17 cellular contexts compared by ENCODE assay signal in the genomic region with DNA sequence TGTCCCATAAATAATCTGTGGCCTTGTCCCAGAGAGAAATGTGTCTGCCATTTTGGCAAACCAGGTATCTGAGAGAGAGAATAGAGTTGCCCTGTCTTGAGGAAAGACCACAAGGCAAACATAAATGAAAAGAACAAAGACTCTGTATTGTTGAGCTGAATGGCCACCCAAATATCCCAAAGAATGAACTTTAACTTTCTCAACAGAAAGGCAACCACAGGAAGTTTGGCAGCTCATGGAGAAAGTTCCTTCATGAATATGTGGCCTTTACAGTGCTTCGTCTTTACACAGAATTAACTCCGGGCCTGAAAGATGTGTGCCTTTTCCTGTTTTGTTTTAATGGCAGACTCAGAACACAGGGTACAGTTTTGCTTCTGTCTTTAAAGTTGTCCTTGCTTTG. TPM values are rescaled to one million over a fixed set of nuclear protein-coding genes. Genes with fewer than 3 reads are reported as not detected.
DNase-seq lines count a peak whose midpoint lies in the region; ATAC-seq and TF ChIP-seq lines count a peak whose summit lies in the region.
"Had no signal": no experiment of that assay in that cellular context is flagged by ENCODE, and none has a peak within 500 bp of the region (broad histone marks: within the 10 kb centered on the region; RNA-seq: fewer than 3 reads in every experiment).

No MANE protein-coding gene starts in this region.

- CTCF ChIA-PET in IMR-90 (lab: Yijun Ruan, JAX) = no interaction called here

- DNase-seq in IMR-90 (peak; percentile 4), astrocyte of the hippocampus (ENCODE audit: low read depth, low spot score) (peak; percentile 77), uterus (no peak), NCI-H82 (lab: John Stamatoyannopoulos, UW) (no peak), NCI-H187 treated with DMSO at 0.1 percent for 48 hours (lab: John Stamatoyannopoulos, UW) (no peak)
- no peak for DNase-seq in activated T-cell treated with anti-CD3 and anti-CD28 coated beads, Interleukin-2, amount 50 U/mL, for 72 hours
- DNase-seq: ACHN, COR-L47, DMS 273 treated with DMSO at 0.1 percent for 48 hours, DND-41, H9, NCI-H1417, NCI-H187, NCI-H2227 treated with DMSO at 0.1 percent for 48 hours, NCI-H510A treated with DMSO at 0.1 percent for 48 hours, PC-3 had no signal

- no peak overlapping the region for H2AK5ac ChIP-seq in IMR-90 (ENCODE audit: low read depth, low read length)

- H3K4me1 Mint-ChIP-seq in activated T-cell treated with anti-CD3 and anti-CD28 coated beads, Interleukin-2, amount 50 U/mL, for 72 hours (ENCODE audit: low read depth) = no peaks in the 10 kb centered on the region

- H3K56ac ChIP-seq in IMR-90 (ENCODE audit: extremely low read depth, insufficient read depth, low read length) = no peak overlapping the region

- intact Hi-C loops in IMR-90 (cut with micrococcal nuclease) (no loop called here), uterus (cut with DNase I; ENCODE audit: low total_unique reads) (no loop called here)

- H3K36me3 Mint-ChIP-seq in activated T-cell treated with anti-CD3 and anti-CD28 coated beads, Interleukin-2, amount 50 U/mL, for 72 hours (ENCODE audit: insufficient read depth in 2 of 2) = peaks cover 0 to 1% of the 10 kb centered on the region in 2 donors

- H3K9ac ChIP-seq in IMR-90 (ENCODE audit: low read depth, low read length) (no peak overlapping the region), muscle layer of colon (ENCODE audit: low read length) (no peak overlapping the region)

- in situ Hi-C loops in IMR-90 (cut with MboI; ENCODE audit: low sequenced_read_pairs) = no loop called here

- POLR2A ChIA-PET in IMR-90 (lab: Charles Lee; ENCODE audit: unreplicated experiment) = no interaction called here

- H2BK120ac ChIP-seq in IMR-90 (ENCODE audit: low read depth, low read length) = no peak overlapping the region

- H3K18ac ChIP-seq in IMR-90 (ENCODE audit: low read depth, low read length) = no peak overlapping the region

- H3K9me1 ChIP-seq in IMR-90 (ENCODE audit: insufficient read depth, low read length) = no peaks in the 10 kb centered on the region

- H3K4ac ChIP-seq in IMR-90 (ENCODE audit: low read depth, low read length) = no peak overlapping the region

- no peaks in the 10 kb centered on the region for H3K9me3 Mint-ChIP-seq in activated T-cell treated with anti-CD3 and anti-CD28 coated beads, Interleukin-2, amount 50 U/mL, for 72 hours

- no peak overlapping the region for H2AK9ac ChIP-seq in IMR-90 (replicated peaks; ENCODE audit: low read depth, low read length, poor library complexity)

- no peak overlapping the region for H4K5ac ChIP-seq in IMR-90 (ENCODE audit: low read depth, low read length)

- dilution Hi-C loops in IMR-90 (cut with HindIII; ENCODE audit: low sequenced_read_pairs, unreplicated experiment) = no loop called here

- TF ChIP-seq CTCF in IMR-90 (conservative IDR thresholded peaks at IDR 0.05; ENCODE audit: low read depth, low read length) (no peak), uterus (IDR thresholded peaks at IDR 0.05) (no peak)

- H3K9me3 ChIP-seq in IMR-90 (ENCODE audit: control insufficient read depth, insufficient read depth, low read length) (no peaks in the 10 kb centered on the region; the same call in 1 of the 2 replicates), muscle layer of colon (ENCODE audit: low read length) (no peaks in the 10 kb centered on the region), uterus (no peaks in the 10 kb centered on the region)

- no peaks in the 10 kb centered on the region for H3K79me1 ChIP-seq in IMR-90 (ENCODE audit: low read depth in 1 of 2, low read length in 2 of 2)

- H3K27me3 ChIP-seq in IMR-90 (ENCODE audit: control insufficient read depth, insufficient read depth, low read length) (no peaks in the 10 kb centered on the region), muscle layer of colon (ENCODE audit: control insufficient read depth in 1 of 2, insufficient read depth in 2 of 2, low read length in 2 of 2) (no peaks in the 10 kb centered on the region), uterus (no peaks in the 10 kb centered on the region)

- no peak overlapping the region for H2BK5ac ChIP-seq in IMR-90 (ENCODE audit: low read depth, low read length, poor library complexity, severe bottlenecking)

- H2AFZ ChIP-seq in IMR-90 (replicated peaks; ENCODE audit: low read length, poor library complexity) = no peak overlapping the region

- H3K27ac ChIP-seq in IMR-90 (ENCODE audit: insufficient read depth, low read length) (no peak overlapping the region), muscle layer of colon (ENCODE audit: low read depth, low read length) (peak overlapping the region; percentile 60), uterus (peak overlapping the region; percentile 26 to 32)

- TF ChIP-seq POLR2A in IMR-90 (IDR thresholded peaks at IDR 0.05; ENCODE audit: low read depth, low read length) (no peak), uterus (IDR thresholded peaks at IDR 0.05) (no peak)

- no peak overlapping the region for H3K27ac Mint-ChIP-seq in activated T-cell treated with anti-CD3 and anti-CD28 coated beads, Interleukin-2, amount 50 U/mL, for 72 hours
- H3K27ac Mint-ChIP-seq: H9 had no signal

- H3K4me3 ChIP-seq in IMR-90 (ENCODE audit: insufficient read depth, low read depth, low read length) (no peak overlapping the region), muscle layer of colon (ENCODE audit: low read depth in 1 of 2, low read length in 2 of 2) (no peak overlapping the region), uterus (no peak overlapping the region)

- no peaks in the 10 kb centered on the region for H3K27me3 Mint-ChIP-seq in activated T-cell treated with anti-CD3 and anti-CD28 coated beads, Interleukin-2, amount 50 U/mL, for 72 hours (ENCODE audit: low read depth)

- no peak overlapping the region for H4K8ac ChIP-seq in IMR-90 (ENCODE audit: low read depth in 2 of 2, low read length in 2 of 2)

- no peak overlapping the region for H4K91ac ChIP-seq in IMR-90 (ENCODE audit: insufficient read depth, low read depth, low read length)

- H3K4me1 ChIP-seq in IMR-90 (ENCODE audit: control insufficient read depth, insufficient read depth, low read length) (no peaks in the 10 kb centered on the region), muscle layer of colon (ENCODE audit: insufficient read depth, low read length) (peaks cover 15% of the 10 kb centered on the region), uterus (peaks cover 0 to 8% of the 10 kb centered on the region in 2 donors)

- H3K4me2 ChIP-seq in IMR-90 (ENCODE audit: low read depth, low read length) = no peak overlapping the region

- WGBS in IMR-90 (ENCODE audit: extremely low coverage in 2 of 2, insufficient read length in 1 of 2), 2 experiments = 100% methylated on average over 2 of the region's 2 CpGs; no CpG with 5 or more reads in 1 of the 2 experiments

- no TSS peak for BruUV-seq in IMR-90 (replicated peaks; lab: Mats Ljungman, UMichigan)

- no peak overlapping the region for H3K4me3 Mint-ChIP-seq in activated T-cell treated with anti-CD3 and anti-CD28 coated beads, Interleukin-2, amount 50 U/mL, for 72 hours
- H3K4me3 Mint-ChIP-seq: H9 had no signal

- H3K14ac ChIP-seq in IMR-90 (replicated peaks; ENCODE audit: low read depth, low read length) = 0 out of 2 replicates have a peak overlapping the region, but pooled peaks have one; percentile 11

- H4K20me1 ChIP-seq in IMR-90 (ENCODE audit: insufficient read depth, low read length) = no peaks in the 10 kb centered on the region

- ATAC-seq in IMR-90 (ENCODE audit: low read depth) = no peak
- no peak for ATAC-seq in activated T-cell treated with anti-CD3 and anti-CD28 coated beads, Interleukin-2, amount 50 U/mL, for 72 hours (replicated peaks in 1 of 2)
- ATAC-seq: PC-3 had no signal

- no peak overlapping the region for H3K23ac ChIP-seq in IMR-90 (ENCODE audit: low read depth, low read length)

- H3K36me3 ChIP-seq in IMR-90 (ENCODE audit: control insufficient read depth, insufficient read depth, low read length) = no peaks in the 10 kb centered on the region
- no peaks in the 10 kb centered on the region for H3K36me3 ChIP-seq in muscle layer of colon (ENCODE audit: insufficient read depth, low read length)
- H3K36me3 ChIP-seq in uterus = no peaks in the 10 kb centered on the region

- no peak for TF ChIP-seq RAD21 in IMR-90 (IDR thresholded peaks at IDR 0.05; ENCODE audit: low read length)

- H2BK20ac ChIP-seq in IMR-90 (ENCODE audit: low read depth, low read length) = no peak overlapping the region

- H2BK15ac ChIP-seq in IMR-90 (ENCODE audit: low read depth, low read length) = no peak overlapping the region

TF ChIP-seq in IMR-90, 13 proteins besides CTCF, POLR2A, EP300 and RAD21:
- no peak for TF ChIP-seq NFE2L2 (IDR thresholded peaks at IDR 0.05; ENCODE audit: low read depth, low read length)
- TF ChIP-seq BHLHE40 (IDR thresholded peaks at IDR 0.05; ENCODE audit: low read depth, low read length) = no peak
- TF ChIP-seq CEBPB (IDR thresholded peaks at IDR 0.05; ENCODE audit: low read depth, low read length) = no peak
- TF ChIP-seq RFX5 (IDR thresholded peaks at IDR 0.05; ENCODE audit: low read depth, low read length) = no peak
- TF ChIP-seq CHD1 (IDR thresholded peaks at IDR 0.05; ENCODE audit: low read depth, low read length) = no peak
- TF ChIP-seq MAFK (IDR thresholded peaks at IDR 0.05; ENCODE audit: low read depth, low read length) = no peak
- TF ChIP-seq RCOR1 (IDR thresholded peaks at IDR 0.05; ENCODE audit: insufficient replicate concordance, low read length) = no peak
- no peak for TF ChIP-seq SMC3 (IDR thresholded peaks at IDR 0.05; ENCODE audit: low read depth, low read length)
- TF ChIP-seq MAZ (IDR thresholded peaks at IDR 0.05; ENCODE audit: borderline replicate concordance, low read depth, low read length) = no peak
- TF ChIP-seq, protein P1, sequence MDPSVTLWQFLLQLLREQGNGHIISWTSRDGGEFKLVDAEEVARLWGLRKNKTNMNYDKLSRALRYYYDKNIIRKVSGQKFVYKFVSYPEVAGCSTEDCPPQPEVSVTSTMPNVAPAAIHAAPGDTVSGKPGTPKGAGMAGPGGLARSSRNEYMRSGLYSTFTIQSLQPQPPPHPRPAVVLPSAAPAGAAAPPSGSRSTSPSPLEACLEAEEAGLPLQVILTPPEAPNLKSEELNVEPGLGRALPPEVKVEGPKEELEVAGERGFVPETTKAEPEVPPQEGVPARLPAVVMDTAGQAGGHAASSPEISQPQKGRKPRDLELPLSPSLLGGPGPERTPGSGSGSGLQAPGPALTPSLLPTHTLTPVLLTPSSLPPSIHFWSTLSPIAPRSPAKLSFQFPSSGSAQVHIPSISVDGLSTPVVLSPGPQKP (IDR thresholded peaks at IDR 0.05; ENCODE audit: borderline replicate concordance, low read depth, low read length) = no peak
- TF ChIP-seq FOS (IDR thresholded peaks at IDR 0.05; ENCODE audit: low read depth, low read length) = no peak

RNA-seq across cellular contexts. Expression of a gene that starts 41.4 kb away (rescaled TPM):
- total RNA-seq in IMR-90 (2012; rRNA removed) = 3,217 and 4,071 TPM in 2 replicates
- 1,562 and 1,711 TPM in 2 replicates for polyA plus RNA-seq in IMR-90 (2012; rRNA removed)
- polyA plus RNA-seq in IMR-90 (2012; cell fraction: cytosol; rRNA removed) = 567 and 904 TPM in 2 replicates
- polyA plus RNA-seq in IMR-90 (2012; cell fraction: nucleus; rRNA removed; ENCODE audit: low replicate concordance) = 2,496 and 5,799 TPM in 2 replicates
- total RNA-seq in uterus = 100 to 1,000 TPM; 119 to 341 (median 210) TPM
- total RNA-seq in activated T-cell treated with anti-CD3 and anti-CD28 coated beads, Interleukin-2, amount 50 U/mL, for 72 hours = 1 to 10 TPM in 1 of 2 donors, under 1 TPM in 1; 0.99 to 1.3 TPM

Comparison
In these comparisons a context has a peak if more than half of its experiments do, and no peak if none do; other contexts are left out.
1. DNase-seq: peak in IMR-90 (single experiment) and astrocyte of the hippocampus (single experiment); none in uterus (0 of 2), NCI-H82 (single experiment), NCI-H187 treated with DMSO at 0.1 percent for 48 hours (single experiment) and activated T-cell treated with anti-CD3 and anti-CD28 coated beads, Interleukin-2, amount 50 U/mL, for 72 hours (0 of 2).
2. RNA of a gene that starts 41.4 kb away (total RNA-seq): 3,217 to 4,071 TPM in IMR-90 and 119 to 341 TPM in uterus; 0.99 to 1.3 TPM in activated T-cell treated with anti-CD3 and anti-CD28 coated beads, Interleukin-2, amount 50 U/mL, for 72 hours; every median in the first group is over 10 times any median in the second.